Comparison of ENCODE assay signal across 19 cellular contexts in the genomic region with DNA sequence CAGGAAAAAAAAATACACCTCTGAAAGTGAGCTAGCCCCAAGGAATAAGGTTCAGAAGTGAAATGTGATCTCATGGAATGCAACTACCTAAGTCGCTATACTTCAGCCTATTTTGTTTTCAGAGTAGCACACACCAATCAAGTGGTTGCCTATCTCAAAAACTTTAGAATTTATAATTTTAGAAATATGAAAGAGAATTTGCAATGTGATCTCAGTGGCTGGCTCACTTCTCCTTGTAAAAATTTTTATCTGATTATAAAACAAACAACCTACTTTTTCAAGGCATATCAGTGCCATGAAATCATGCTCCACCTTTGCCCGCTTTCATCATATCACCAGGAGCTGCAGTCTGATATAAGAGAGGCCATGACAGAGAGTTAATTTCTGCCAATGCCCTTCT. TPM values are rescaled to one million over a fixed set of nuclear protein-coding genes. Genes with fewer than 3 reads are reported as not detected.
"Had no signal": no experiment of that assay in that cellular context is flagged by ENCODE, and none has a peak within 500 bp of the region (broad histone marks: within the 10 kb centered on the region; RNA-seq: fewer than 3 reads in every experiment).

No MANE protein-coding gene starts in this region.

- H3K27ac ChIP-seq: brain microvascular endothelial cell, tibial artery, uterus had no signal

- H3K4me1 ChIP-seq: tibial artery had no signal

- H3K27me3 ChIP-seq: brain microvascular endothelial cell, tibial artery, uterus had no signal

- H3K9me3 Mint-ChIP-seq: activated CD4-positive, alpha-beta T cell treated with anti-CD3 and anti-CD28 coated beads, Interleukin-2, amount 10 ng/mL, durations not matched to agents 24 days and 14 days; activated naive CD8-positive, alpha-beta T cell treated with anti-CD3 and anti-CD28 coated beads, Interleukin-2, amount 10 ng/mL, durations not matched to agents 7 days and 5 days; dendritic cell treated with granulocyte-macrophage colony-stimulating factor and Interleukin-4, amounts not matched to agents 40 ng/mL and 50 ng/mL, for 4 days; effector memory CD8-positive, alpha-beta T cell; immature natural killer cell; natural killer cell; stimulated activated memory B cell treated with anti-CD40 and anti-IgM and Interleukin-4, amounts not matched to agents 10 μg/mL and 1 μg/mL and 100 μg/mL, for 72 hours had no signal

- DNase-seq: activated CD4-positive, alpha-beta T cell treated with anti-CD3 and anti-CD28 coated beads, Interleukin-2, amount 10 ng/mL, durations not matched to agents 24 days and 14 days; activated CD4-positive, CD25-positive, alpha-beta regulatory T cell; activated naive CD8-positive, alpha-beta T cell treated with anti-CD3 and anti-CD28 coated beads, Interleukin-2, amount 10 ng/mL, durations not matched to agents 7 days and 5 days; anterior cingulate cortex; brain microvascular endothelial cell; cerebellar nuclear complex; effector memory CD8-positive, alpha-beta T cell; immature natural killer cell; left cardiac atrium; natural killer cell; nucleus accumbens; posterior cingulate gyrus; retina; stimulated activated CD4-positive, alpha-beta T cell treated with anti-CD3 and anti-CD28 coated beads, Interleukin-2, amount 100 ng/mL, for 48 hours; tibial artery; uterus had no signal

- H3K4me1 Mint-ChIP-seq: activated naive CD8-positive, alpha-beta T cell treated with anti-CD3 and anti-CD28 coated beads, Interleukin-2, amount 10 ng/mL, durations not matched to agents 7 days and 5 days; immature natural killer cell; natural killer cell; stimulated activated memory B cell treated with anti-CD40 and anti-IgM and Interleukin-4, amounts not matched to agents 10 μg/mL and 1 μg/mL and 100 μg/mL, for 72 hours had no signal

- H3K4me3 ChIP-seq: tibial artery, uterus had no signal

- H3K36me3 Mint-ChIP-seq: activated naive CD8-positive, alpha-beta T cell treated with anti-CD3 and anti-CD28 coated beads, Interleukin-2, amount 10 ng/mL, durations not matched to agents 7 days and 5 days; immature natural killer cell; natural killer cell; stimulated activated memory B cell treated with anti-CD40 and anti-IgM and Interleukin-4, amounts not matched to agents 10 μg/mL and 1 μg/mL and 100 μg/mL, for 72 hours had no signal

- ATAC-seq: effector memory CD8-positive, alpha-beta T cell; left cardiac atrium; natural killer cell; stimulated activated memory B cell treated with anti-CD40 and anti-IgM and Interleukin-4, amounts not matched to agents 10 μg/mL and 1 μg/mL and 100 μg/mL, for 72 hours had no signal

- H3K27ac Mint-ChIP-seq: activated CD4-positive, alpha-beta T cell treated with anti-CD3 and anti-CD28 coated beads, Interleukin-2, amount 10 ng/mL, durations not matched to agents 24 days and 14 days; activated naive CD8-positive, alpha-beta T cell treated with anti-CD3 and anti-CD28 coated beads, Interleukin-2, amount 10 ng/mL, durations not matched to agents 7 days and 5 days; dendritic cell treated with granulocyte-macrophage colony-stimulating factor and Interleukin-4, amounts not matched to agents 40 ng/mL and 50 ng/mL, for 4 days; effector memory CD8-positive, alpha-beta T cell; immature natural killer cell; natural killer cell; stimulated activated memory B cell treated with anti-CD40 and anti-IgM and Interleukin-4, amounts not matched to agents 10 μg/mL and 1 μg/mL and 100 μg/mL, for 72 hours had no signal

- H3K4me3 Mint-ChIP-seq: activated CD4-positive, alpha-beta T cell treated with anti-CD3 and anti-CD28 coated beads, Interleukin-2, amount 10 ng/mL, durations not matched to agents 24 days and 14 days; activated naive CD8-positive, alpha-beta T cell treated with anti-CD3 and anti-CD28 coated beads, Interleukin-2, amount 10 ng/mL, durations not matched to agents 7 days and 5 days; dendritic cell treated with granulocyte-macrophage colony-stimulating factor and Interleukin-4, amounts not matched to agents 40 ng/mL and 50 ng/mL, for 4 days; effector memory CD8-positive, alpha-beta T cell; immature natural killer cell; natural killer cell; stimulated activated memory B cell treated with anti-CD40 and anti-IgM and Interleukin-4, amounts not matched to agents 10 μg/mL and 1 μg/mL and 100 μg/mL, for 72 hours had no signal

- H3K36me3 ChIP-seq: brain microvascular endothelial cell, tibial artery, uterus had no signal

RNA-seq across cellular contexts. Expression of gene CLDN11, which starts 47.3 kb away (rescaled TPM):
- total RNA-seq: activated CD4-positive, alpha-beta T cell treated with anti-CD3 and anti-CD28 coated beads, Interleukin-2, amount 10 ng/mL, durations not matched to agents 24 days and 14 days; activated naive CD8-positive, alpha-beta T cell treated with anti-CD3 and anti-CD28 coated beads, Interleukin-2, amount 10 ng/mL, durations not matched to agents 7 days and 5 days; T-helper 2 cell treated with Interferon-gamma antibody and Interleukin-4, amounts not matched to agents 100 ng/mL and 5 ng/mL, for 36 hours had no signal
- polyA plus RNA-seq: immature natural killer cell had no signal
